In the genomic region with DNA sequence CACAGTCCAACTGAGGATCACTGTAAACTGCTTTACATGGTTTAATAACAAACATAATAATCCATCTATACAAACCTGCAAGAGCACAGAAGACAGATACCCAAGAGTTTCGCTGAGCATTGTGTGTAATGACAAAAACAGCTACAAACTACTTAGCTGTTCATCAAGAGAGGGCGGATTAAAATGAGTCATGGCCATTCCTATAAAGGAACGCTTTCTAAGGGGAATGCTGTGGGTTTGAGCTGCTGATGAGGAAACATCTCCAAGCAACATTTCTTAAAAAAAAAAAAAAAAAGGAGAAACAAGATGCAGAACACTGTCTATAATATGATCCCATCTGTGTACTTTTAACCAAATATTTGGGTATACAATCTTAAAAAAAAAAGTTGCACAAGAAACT, we compare ENCODE assay signal across 10 cellular contexts. TPM values are rescaled to one million over a fixed set of nuclear protein-coding genes. Genes with fewer than 3 reads are reported as not detected.
DNase-seq lines count a peak whose midpoint lies in the region; ATAC-seq and TF ChIP-seq lines count a peak whose summit lies in the region.
"Had no signal": no experiment of that assay in that cellular context is flagged by ENCODE, and none has a peak within 500 bp of the region (broad histone marks: within the 10 kb centered on the region; RNA-seq: fewer than 3 reads in every experiment).

No MANE protein-coding gene starts in this region.

- DNase-seq in AG08395 (ENCODE audit: low spot score) (peak; percentile 91), GM23248 (peak; percentile 97), activated B cell treated with CpG ODN at 0.5 μM for 24 hours (no peak), immature natural killer cell (no peak), right atrium auricular region (ENCODE audit: low spot score) (no peak), sciatic nerve (ENCODE audit: low spot score) (no peak), NOMO-1 treated with DMSO at 0.1 percent for 48 hours (lab: John Stamatoyannopoulos, UW; ENCODE audit: unreplicated experiment) (no peak)
- no peak for DNase-seq in activated CD8-positive, alpha-beta memory T cell treated with anti-CD3 and anti-CD28 coated beads for 24 hours
- DNase-seq: Karpas-422 had no signal

- H3K27ac ChIP-seq in GM23248 (no peak overlapping the region), right atrium auricular region (no peak overlapping the region)

- H3K9me2 ChIP-seq in GM23248 (ENCODE audit: insufficient read depth), result no peaks in the 10 kb centered on the region

- H2AFZ ChIP-seq in GM23248, result no peak overlapping the region

- H3K36me3 Mint-ChIP-seq in activated B cell treated with CpG ODN at 0.5 μM for 24 hours (ENCODE audit: low read depth) (peaks cover 63% of the 10 kb centered on the region), immature natural killer cell (peaks cover 0 to 3% (median 2%) of the 10 kb centered on the region in 3 donors)

- in situ Hi-C loops in GM23248 (cut with MboI), result no loop called here

- no peaks in the 10 kb centered on the region for H3K9me3 ChIP-seq in GM23248 (ENCODE audit: low read depth)
- H3K9me3 ChIP-seq in right atrium auricular region, result no peaks in the 10 kb centered on the region

- peaks cover 17% of the 10 kb centered on the region for H4K20me1 ChIP-seq in GM23248 (ENCODE audit: insufficient read depth)

- TF ChIP-seq CTCF in activated B cell treated with CpG ODN at 0.5 μM for 24 hours (IDR thresholded peaks at IDR 0.05) (no peak), right atrium auricular region (IDR thresholded peaks at IDR 0.05) (no peak)

- POLR2A ChIA-PET in activated B cell treated with CpG ODN at 0.5 μM for 24 hours (lab: Charles Lee), result interaction anchor here (1.5 to 22.9 kb wide), 6 partner anchors 9 to 31 kb away, joined by 3 to 651 read pairs (median 55); a partner anchor contains a TSS

- WGBS in GM23248 (ENCODE audit: low coverage in 1 of 2, low lambda C conversion rate in 2 of 2, missing lambda C conversion rate in 2 of 2), 2 experiments, result 3 to 6% methylated on average over 3 of the region's 3 CpGs

- H3K4me2 ChIP-seq in GM23248 (ENCODE audit: unreplicated experiment), result peak overlapping the region; percentile 76

- no peak for ATAC-seq in activated B cell treated with CpG ODN at 0.5 μM for 24 hours (ENCODE audit: low read depth)
- no peak for ATAC-seq in sciatic nerve
- ATAC-seq: Panc1 had no signal

- intact Hi-C loops in activated B cell treated with CpG ODN at 0.5 μM for 24 hours (cut with micrococcal nuclease) (no loop called here), sciatic nerve (cut with DNase I) (no loop called here)

- H3K27me3 Mint-ChIP-seq in activated B cell treated with CpG ODN at 0.5 μM for 24 hours (no peaks in the 10 kb centered on the region), immature natural killer cell (ENCODE audit: low read depth in 3 of 3) (peaks cover 0 to 5% (median 1%) of the 10 kb centered on the region in 3 donors)

- H3K27ac Mint-ChIP-seq in activated B cell treated with CpG ODN at 0.5 μM for 24 hours (peak overlapping the region; percentile 98), immature natural killer cell (peak overlapping the region in 5 of 6 donors; percentile 30 to 77 (median 50))

- H3K4me1 ChIP-seq in GM23248 (ENCODE audit: insufficient read depth) (peaks cover 34% of the 10 kb centered on the region), right atrium auricular region (peaks cover 0 to 44% of the 10 kb centered on the region in 2 donors)

- no peak overlapping the region for H3K9ac ChIP-seq in GM23248

- H3K4me3 Mint-ChIP-seq in activated B cell treated with CpG ODN at 0.5 μM for 24 hours, result peak overlapping the region; percentile 85
- peak overlapping the region in 3 of 5 donors; percentile 23 to 46 (median 25) for H3K4me3 Mint-ChIP-seq in immature natural killer cell

- peaks cover 88% of the 10 kb centered on the region for H3K4me1 Mint-ChIP-seq in activated B cell treated with CpG ODN at 0.5 μM for 24 hours
- peaks cover 74 to 94% of the 10 kb centered on the region in 2 donors for H3K4me1 Mint-ChIP-seq in immature natural killer cell

- CTCF ChIA-PET in activated B cell treated with CpG ODN at 0.5 μM for 24 hours (lab: Charles Lee), result interaction anchor here (1.3 kb wide), 1 partner anchor 9 kb away, joined by 3 read pairs; no protein-coding TSS in a partner anchor

- peaks cover 88% of the 10 kb centered on the region for H3K79me2 ChIP-seq in GM23248 (ENCODE audit: insufficient read depth)

- H3K27me3 ChIP-seq in GM23248 (replicated peaks; ENCODE audit: insufficient read depth) (no peaks in the 10 kb centered on the region), right atrium auricular region (no peaks in the 10 kb centered on the region)

- H3K36me3 ChIP-seq in GM23248 (ENCODE audit: low read depth) (no peaks in the 10 kb centered on the region), right atrium auricular region (no peaks in the 10 kb centered on the region)

- H3K4me3 ChIP-seq in GM23248 (no peak overlapping the region), right atrium auricular region (no peak overlapping the region)

- H3K9me3 Mint-ChIP-seq in activated B cell treated with CpG ODN at 0.5 μM for 24 hours, result no peaks in the 10 kb centered on the region
- no peaks in the 10 kb centered on the region for H3K9me3 Mint-ChIP-seq in immature natural killer cell

- peaks cover 23% of the 10 kb centered on the region for H3F3A ChIP-seq in GM23248 (ENCODE audit: insufficient read depth)

RNA-seq across cellular contexts. Expression of a gene that starts 33.8 kb away (rescaled TPM):
- total RNA-seq in GM23248 (2014; rRNA removed; shearing (Covaris generic)), result 86.5 and 106 TPM in 2 replicates
- polyA plus RNA-seq in GM23248 (2016; fragmentation: Nextera tagmentation; extraction: Ambion mirVana) (27.5 and 27.7 TPM in 2 replicates), immature natural killer cell (100 to 1,000 TPM in 1 of 3 donors, 10 to 100 TPM in 2; 54.0 to 119 (median 57.9) TPM)
- total RNA-seq in activated B cell treated with CpG ODN at 0.5 μM for 24 hours (403 and 438 TPM in 2 replicates), right atrium auricular region (10 to 100 TPM; 21.4 to 24.1 TPM), sciatic nerve (66.2 TPM)

Comparison
In these comparisons a context has a peak if more than half of its experiments do, and no peak if none do; other contexts are left out.
1. DNase-seq: peak in AG08395 (single experiment) and GM23248 (single experiment); none in activated B cell treated with CpG ODN at 0.5 μM for 24 hours (single experiment), immature natural killer cell (0 of 3), activated CD8-positive, alpha-beta memory T cell treated with anti-CD3 and anti-CD28 coated beads for 24 hours (single experiment), right atrium auricular region (single experiment), sciatic nerve (single experiment) and NOMO-1 treated with DMSO at 0.1 percent for 48 hours (single experiment).